ENCODE assay signal across 1 cellular context in genomic region chr14:76956253-76957090, GRCh38.
TF ChIP-seq lines count a peak whose summit lies in the region.

No MANE protein-coding gene starts in this region.

TF ChIP-seq in HepG2, 621 proteins besides CTCF, POLR2A, EP300 and RAD21 (continued from another document and continues in another):
- TF ChIP-seq NFAT5 (CRISPR knock-in tag; IDR thresholded peaks at IDR 0.05) (no peak), KAT2B (IDR thresholded peaks at IDR 0.05; ENCODE audit: borderline replicate concordance, low read depth, low read length) (no peak), RXRA (CRISPR knock-in tag; IDR thresholded peaks at IDR 0.05) (peak; percentile 32), SSRP1 (CRISPR knock-in tag; IDR thresholded peaks at IDR 0.05) (no peak), ZFAT (CRISPR knock-in tag; conservative IDR thresholded peaks at IDR 0.05) (no peak), ZNF780A (CRISPR knock-in tag; IDR thresholded peaks at IDR 0.05) (no peak), FOSL1 (CRISPR knock-in tag; IDR thresholded peaks at IDR 0.05; ENCODE audit: borderline replicate concordance) (no peak), LBX2 (CRISPR knock-in tag; IDR thresholded peaks at IDR 0.05; ENCODE audit: borderline replicate concordance) (no peak), CBX2 (IDR thresholded peaks at IDR 0.05; ENCODE audit: low read depth, low read length) (no peak), CBX2 (CRISPR knock-in tag; IDR thresholded peaks at IDR 0.05; ENCODE audit: low read depth) (no peak), ZBTB33 (CRISPR knock-in tag; IDR thresholded peaks at IDR 0.05) (no peak), CHD4 (IDR thresholded peaks at IDR 0.05; ENCODE audit: borderline replicate concordance, low read length) (no peak), CEBPG (CRISPR knock-in tag; IDR thresholded peaks at IDR 0.05) (no peak; the same call in 1 of the 2 replicates), TGIF2 (CRISPR knock-in tag; IDR thresholded peaks at IDR 0.05) (no peak), ZNF282 (IDR thresholded peaks at IDR 0.05; ENCODE audit: partially characterized antibody) (no peak), ZSCAN22 (CRISPR knock-in tag; IDR thresholded peaks at IDR 0.05) (no peak), NCOA2 (CRISPR knock-in tag; IDR thresholded peaks at IDR 0.05) (peak; percentile 55), ETV5 (CRISPR knock-in tag; IDR thresholded peaks at IDR 0.05; ENCODE audit: borderline replicate concordance) (peak; percentile 79), RERE (CRISPR knock-in tag; IDR thresholded peaks at IDR 0.05; ENCODE audit: low read depth) (no peak), KLF11 (CRISPR knock-in tag; IDR thresholded peaks at IDR 0.05) (no peak), ZNF563 (CRISPR knock-in tag; IDR thresholded peaks at IDR 0.05) (peak; percentile 89), KAT7 (CRISPR knock-in tag; IDR thresholded peaks at IDR 0.05; ENCODE audit: borderline replicate concordance) (peak; percentile 68; the same call in 1 of the 2 replicates), CENPT (CRISPR knock-in tag; IDR thresholded peaks at IDR 0.05; ENCODE audit: low read depth) (no peak), ZNF775 (CRISPR knock-in tag; IDR thresholded peaks at IDR 0.05; ENCODE audit: borderline replicate concordance) (no peak), ZNF556 (CRISPR knock-in tag; IDR thresholded peaks at IDR 0.05; ENCODE audit: borderline replicate concordance) (peak; percentile 45; the same call in 1 of the 2 replicates), ZNF674 (CRISPR knock-in tag; IDR thresholded peaks at IDR 0.05; ENCODE audit: low read depth) (no peak), ATM (IDR thresholded peaks at IDR 0.05; ENCODE audit: borderline replicate concordance) (no peak), ERF (CRISPR knock-in tag; IDR thresholded peaks at IDR 0.05) (peak; percentile 56; the same call in 1 of the 2 replicates), PRDM4 (CRISPR knock-in tag; IDR thresholded peaks at IDR 0.05; ENCODE audit: borderline replicate concordance) (no peak), ZGPAT (CRISPR knock-in tag; IDR thresholded peaks at IDR 0.05) (peak; percentile 65), CBX1 (IDR thresholded peaks at IDR 0.05; ENCODE audit: low read depth) (no peak), FIP1L1 (IDR thresholded peaks at IDR 0.05; ENCODE audit: borderline replicate concordance, insufficient read depth, low read depth, low read length) (no peak), MXD3 (CRISPR knock-in tag; IDR thresholded peaks at IDR 0.05) (no peak; the same call in 1 of the 2 replicates), PATZ1 (CRISPR knock-in tag; IDR thresholded peaks at IDR 0.05) (peak; percentile 91), GZF1 (CRISPR knock-in tag; IDR thresholded peaks at IDR 0.05) (no peak), MLX (CRISPR knock-in tag; IDR thresholded peaks at IDR 0.05) (peak; percentile 54; the same call in 1 of the 2 replicates)
